Comparison of ENCODE assay signal across 13 cellular contexts in genomic region chr7:7696458-7697119, GRCh38. TPM values are rescaled to one million over a fixed set of nuclear protein-coding genes. Genes with fewer than 3 reads are reported as not detected.
DNase-seq lines count a peak whose midpoint lies in the region; ATAC-seq and TF ChIP-seq lines count a peak whose summit lies in the region.
"Had no signal": no experiment of that assay in that cellular context is flagged by ENCODE, and none has a peak within 500 bp of the region (broad histone marks: within the 10 kb centered on the region; RNA-seq: fewer than 3 reads in every experiment).

No MANE protein-coding gene starts in this region.

- DNase-seq in HuH-7.5 (ENCODE audit: low spot score): peak; percentile 16
- no peak for DNase-seq in SK-N-SH
- DNase-seq in left ventricle myocardium superior: no peak
- peak; percentile 26 for DNase-seq in stromal cell of bone marrow (ENCODE audit: low read depth)
- no peak for DNase-seq in stimulated activated CD4-positive, alpha-beta T cell treated with anti-CD3 and anti-CD28 coated beads, Interleukin-15, amount 100 ng/mL, for 24 hours
- no peak for DNase-seq in NCI-H187 (lab: John Stamatoyannopoulos, UW)
- no peak for DNase-seq in activated T-helper 2 cell treated with anti-CD3 and anti-CD28 coated beads, Interferon-gamma antibody, Interleukin-2, Interleukin-4, amounts not matched to agents 10 μg/mL and 5 μg/mL and 100 μg/mL, durations not matched to agents 14 hours and 24 hours and 36 hours (ENCODE audit: low spot score)
- DNase-seq in H7: no peak
- DNase-seq: hippocampal formation, NCI-H2081 treated with DMSO at 0.1 percent for 48 hours, occipital lobe had no signal

- H3K4me2 ChIP-seq in SK-N-SH: peak overlapping the region; percentile 38

- no peaks in the 10 kb centered on the region for H3K9me3 ChIP-seq in SK-N-SH

- H3K9me3 Mint-ChIP-seq in activated T-helper 2 cell treated with anti-CD3 and anti-CD28 coated beads, Interferon-gamma antibody, Interleukin-2, Interleukin-4, amounts not matched to agents 10 μg/mL and 5 μg/mL and 100 μg/mL, durations not matched to agents 14 hours and 24 hours and 36 hours: peaks cover 4% of the 10 kb centered on the region

- peaks cover 15% of the 10 kb centered on the region for H3K36me3 Mint-ChIP-seq in activated T-helper 2 cell treated with anti-CD3 and anti-CD28 coated beads, Interferon-gamma antibody, Interleukin-2, Interleukin-4, amounts not matched to agents 10 μg/mL and 5 μg/mL and 100 μg/mL, durations not matched to agents 14 hours and 24 hours and 36 hours (ENCODE audit: low read depth)
- H3K36me3 Mint-ChIP-seq: stimulated activated effector memory CD8-positive, alpha-beta T cell treated with anti-CD3 and anti-CD28 coated beads, Interleukin-12 subunit alpha, Interleukin-12 subunit beta, amount 100 ng/mL, for 72 hours had no signal

- no peak overlapping the region for H3K4me3 Mint-ChIP-seq in activated T-helper 2 cell treated with anti-CD3 and anti-CD28 coated beads, Interferon-gamma antibody, Interleukin-2, Interleukin-4, amounts not matched to agents 10 μg/mL and 5 μg/mL and 100 μg/mL, durations not matched to agents 14 hours and 24 hours and 36 hours (ENCODE audit: low read depth)
- H3K4me3 Mint-ChIP-seq: activated naive CD8-positive, alpha-beta T cell; stimulated activated effector memory CD8-positive, alpha-beta T cell treated with anti-CD3 and anti-CD28 coated beads, Interleukin-12 subunit alpha, Interleukin-12 subunit beta, amount 100 ng/mL, for 72 hours had no signal

- H3K27ac Mint-ChIP-seq in activated T-helper 2 cell treated with anti-CD3 and anti-CD28 coated beads, Interferon-gamma antibody, Interleukin-2, Interleukin-4, amounts not matched to agents 10 μg/mL and 5 μg/mL and 100 μg/mL, durations not matched to agents 14 hours and 24 hours and 36 hours: no peak overlapping the region
- H3K27ac Mint-ChIP-seq: activated naive CD8-positive, alpha-beta T cell; stimulated activated effector memory CD8-positive, alpha-beta T cell treated with anti-CD3 and anti-CD28 coated beads, Interleukin-12 subunit alpha, Interleukin-12 subunit beta, amount 100 ng/mL, for 72 hours had no signal

- no peaks in the 10 kb centered on the region for H3K27me3 Mint-ChIP-seq in activated T-helper 2 cell treated with anti-CD3 and anti-CD28 coated beads, Interferon-gamma antibody, Interleukin-2, Interleukin-4, amounts not matched to agents 10 μg/mL and 5 μg/mL and 100 μg/mL, durations not matched to agents 14 hours and 24 hours and 36 hours (ENCODE audit: low read depth)
- H3K27me3 Mint-ChIP-seq: activated naive CD8-positive, alpha-beta T cell had no signal

- H3K4me3 ChIP-seq in SK-N-SH (ENCODE audit: low read depth in 2 of 2, low read length in 1 of 2) (no peak overlapping the region), H7 (ENCODE audit: insufficient read depth, low read depth, low read length) (no peak overlapping the region)

- H3K79me2 ChIP-seq in SK-N-SH (ENCODE audit: insufficient read depth): no peaks in the 10 kb centered on the region

- POLR2A ChIA-PET in SK-N-SH (lab: Yijun Ruan, JAX): interaction anchor here (0.5 kb wide), 1 partner anchor 1320 kb away, joined by 3 read pairs; no protein-coding TSS in a partner anchor

- TF ChIP-seq CTCF in SK-N-SH (IDR thresholded peaks at IDR 0.05): no peak

- peak overlapping the region; percentile 48; the same call in 1 of the 2 replicates for H2AFZ ChIP-seq in SK-N-SH (ENCODE audit: low read depth)

- H4K20me1 ChIP-seq in SK-N-SH (ENCODE audit: insufficient read depth): no peaks in the 10 kb centered on the region

- H3K36me3 ChIP-seq in SK-N-SH (replicated peaks in 1 of 2; ENCODE audit: control insufficient read depth in 1 of 2, insufficient read depth in 2 of 2, low read length in 1 of 2): no peaks in the 10 kb centered on the region
- no peaks in the 10 kb centered on the region for H3K36me3 ChIP-seq in H7 (replicated peaks; ENCODE audit: control insufficient read depth, insufficient read depth, low read length)

- H3K27me3 ChIP-seq in SK-N-SH (ENCODE audit: insufficient read depth) (no peaks in the 10 kb centered on the region), H7 (ENCODE audit: control insufficient read depth, insufficient read depth, low read length) (no peaks in the 10 kb centered on the region)

- H3K4me1 ChIP-seq in SK-N-SH (ENCODE audit: control insufficient read depth in 1 of 2, insufficient read depth in 2 of 2, low read depth in 1 of 2, low read length in 1 of 2): peaks cover 4 to 13% of the 10 kb centered on the region in 2 experiments

- TF ChIP-seq RAD21 in SK-N-SH (IDR thresholded peaks at IDR 0.05; ENCODE audit: low read length): no peak

- peak overlapping the region; percentile 7 to 67; a peak in 3 of 4 replicates for H3K27ac ChIP-seq in SK-N-SH (ENCODE audit: low read depth in 2 of 2, low read length in 1 of 2)

- intact Hi-C loops in left ventricle myocardium superior (cut with micrococcal nuclease): no loop called here
- intact Hi-C loops in activated T-helper 2 cell treated with anti-CD3 and anti-CD28 coated beads, Interferon-gamma antibody, Interleukin-2, Interleukin-4, amounts not matched to agents 10 μg/mL and 5 μg/mL and 100 μg/mL, durations not matched to agents 14 hours and 24 hours and 36 hours (cut with micrococcal nuclease): no loop called here

- peaks cover 34% of the 10 kb centered on the region for H3F3A ChIP-seq in SK-N-SH (replicated peaks; ENCODE audit: insufficient read depth)

- CTCF ChIA-PET in SK-N-SH (lab: Yijun Ruan, JAX): interaction anchor here (0.9 to 2.9 kb wide), 2 partner anchors 15 to 599 kb away, joined by 3 to 24 read pairs; no protein-coding TSS in a partner anchor

- H3K9ac ChIP-seq in SK-N-SH: 0 out of 2 replicates have a peak overlapping the region, but pooled peaks have one; percentile 1

- peaks cover 8% of the 10 kb centered on the region for H3K4me1 Mint-ChIP-seq in activated T-helper 2 cell treated with anti-CD3 and anti-CD28 coated beads, Interferon-gamma antibody, Interleukin-2, Interleukin-4, amounts not matched to agents 10 μg/mL and 5 μg/mL and 100 μg/mL, durations not matched to agents 14 hours and 24 hours and 36 hours (ENCODE audit: low read depth)

- TF ChIP-seq EP300 in SK-N-SH (IDR thresholded peaks at IDR 0.05; ENCODE audit: borderline replicate concordance in 1 of 2, low read depth in 1 of 2, low read length in 1 of 2): peak in 1 of 2 experiments; percentile 40; a peak in 1 of 4 replicates

- H3K9me2 ChIP-seq in SK-N-SH: no peaks in the 10 kb centered on the region

- 52% methylated on average over 3 of the region's 3 CpGs for WGBS in SK-N-SH (ENCODE audit: low lambda C conversion rate)

- ATAC-seq in left ventricle myocardium superior: peak; percentile 47
- ATAC-seq: stimulated activated effector memory CD8-positive, alpha-beta T cell treated with anti-CD3 and anti-CD28 coated beads, Interleukin-12 subunit alpha, Interleukin-12 subunit beta, amount 100 ng/mL, for 72 hours had no signal

TF ChIP-seq in SK-N-SH, 30 proteins besides CTCF, POLR2A, EP300 and RAD21 (continues in another document):
- TF ChIP-seq FOSL2 (IDR thresholded peaks at IDR 0.05; ENCODE audit: borderline replicate concordance, low read depth) (peak; percentile 66), POLR2AphosphoS5 (IDR thresholded peaks at IDR 0.05; ENCODE audit: low read depth, low read length) (no peak), PBX3 (IDR thresholded peaks at IDR 0.05) (peak; percentile 69)

RNA-seq across cellular contexts. Expression of gene RPA3, which starts 21.8 kb away (rescaled TPM):
- polyA plus RNA-seq in SK-N-SH (2012; rRNA removed): 31.3 and 39.0 TPM in 2 replicates
- 50.5 and 67.6 TPM in 2 replicates for polyA plus RNA-seq in SK-N-SH (2012; cell fraction: cytosol; rRNA removed)
- 13.2 and 15.5 TPM in 2 replicates for polyA plus RNA-seq in SK-N-SH (2012; cell fraction: nucleus; rRNA removed)
- 25.2 TPM for total RNA-seq in left ventricle myocardium superior
- total RNA-seq in activated T-helper 2 cell treated with anti-CD3 and anti-CD28 coated beads, Interferon-gamma antibody, Interleukin-2, Interleukin-4, amounts not matched to agents 10 μg/mL and 5 μg/mL and 100 μg/mL, durations not matched to agents 14 hours and 24 hours and 36 hours: 111 and 115 TPM in 2 replicates
- 58.1 and 59.9 TPM in 2 replicates for total RNA-seq in H7 (2014; rRNA removed; shearing (Covaris generic))

RNA-seq across cellular contexts. Expression of gene UMAD1, which starts 56.0 kb away (rescaled TPM):
- 13.9 and 17.6 TPM in 2 replicates for polyA plus RNA-seq in SK-N-SH (2012; rRNA removed)
- polyA plus RNA-seq in SK-N-SH (2012; cell fraction: cytosol; rRNA removed): 19.6 and 24.9 TPM in 2 replicates
- 7.5 and 9.7 TPM in 2 replicates for polyA plus RNA-seq in SK-N-SH (2012; cell fraction: nucleus; rRNA removed)
- 14.4 TPM for total RNA-seq in left ventricle myocardium superior
- 16.0 and 18.9 TPM in 2 replicates for total RNA-seq in activated T-helper 2 cell treated with anti-CD3 and anti-CD28 coated beads, Interferon-gamma antibody, Interleukin-2, Interleukin-4, amounts not matched to agents 10 μg/mL and 5 μg/mL and 100 μg/mL, durations not matched to agents 14 hours and 24 hours and 36 hours
- 13.4 and 15.0 TPM in 2 replicates for total RNA-seq in H7 (2014; rRNA removed; shearing (Covaris generic))

Comparison
In these comparisons a context has a peak if more than half of its experiments do, and no peak if none do; other contexts are left out.
1. DNase-seq: peak in HuH-7.5 (single experiment) and stromal cell of bone marrow (single experiment); none in SK-N-SH (single experiment), left ventricle myocardium superior (single experiment), stimulated activated CD4-positive, alpha-beta T cell treated with anti-CD3 and anti-CD28 coated beads, Interleukin-15, amount 100 ng/mL, for 24 hours (single experiment), NCI-H187 (0 of 2), activated T-helper 2 cell treated with anti-CD3 and anti-CD28 coated beads, Interferon-gamma antibody, Interleukin-2, Interleukin-4, amounts not matched to agents 10 μg/mL and 5 μg/mL and 100 μg/mL, durations not matched to agents 14 hours and 24 hours and 36 hours (single experiment) and H7 (single experiment).